In genomic region chr3:111971533-111971932, GRCh38 we compare ENCODE assay signal across 25 cellular contexts. TPM values are rescaled to one million over a fixed set of nuclear protein-coding genes. Genes with fewer than 3 reads are reported as not detected.
A peak's percentile ranks its signal among the peaks of the same experiment; 100 is the strongest.
DNase-seq lines count a peak whose midpoint lies in the region; ATAC-seq, FAIRE-seq and TF ChIP-seq lines count a peak whose summit lies in the region.
"Had no signal": no experiment of that assay in that cellular context is flagged by ENCODE, and none has a peak within 500 bp of the region (broad histone marks: within the 10 kb centered on the region; RNA-seq: fewer than 3 reads in every experiment).

No MANE protein-coding gene starts in this region.

- H3K4me3 Mint-ChIP-seq in nephron progenitor cell (no peak overlapping the region), H9 (no peak overlapping the region), mesothelial cell of epicardium (no peak overlapping the region)

- intact Hi-C loops in K562 (cut with micrococcal nuclease): no loop called here

- no peak overlapping the region for H3K14ac ChIP-seq in H9 (ENCODE audit: insufficient read depth, low read length)

- no peak for TF ChIP-seq RAD21 in K562 (CRISPR knock-in tag; conservative IDR thresholded peaks at IDR 0.05 in 1 of 2, IDR thresholded peaks at IDR 0.05 in 1 of 2)

- POLR2A ChIA-PET in K562 (lab: Yijun Ruan, JAX): no interaction called here

- H3K36me3 Mint-ChIP-seq in nephron progenitor cell (ENCODE audit: low read depth) (peaks cover 20% of the 10 kb centered on the region), H9 (ENCODE audit: insufficient read depth in 1 of 3, low read depth in 3 of 3) (no peaks in the 10 kb centered on the region; a peak in 1 of 7 replicates), mesothelial cell of epicardium (peaks cover 2% of the 10 kb centered on the region)

- H3K4me3 ChIP-seq in K562: no peak overlapping the region
- H3K4me3 ChIP-seq: cardiac muscle cell, left lung, mucosa of descending colon, right lobe of liver, transverse colon had no signal

- H3K9ac ChIP-seq in K562 (ENCODE audit: insufficient read depth in 1 of 2, low read depth in 2 of 2, low read length in 2 of 2) (no peak overlapping the region), H9 (ENCODE audit: extremely low read depth, insufficient read length, low read length) (no peak overlapping the region)

- H2BK12ac ChIP-seq in H9 (ENCODE audit: insufficient read length, low read depth, low read length): no peak overlapping the region

- H3K36me3 ChIP-seq in K562 (ENCODE audit: control insufficient read depth, insufficient read depth, low read length): no peaks in the 10 kb centered on the region
- H3K36me3 ChIP-seq: cardiac muscle cell, right lobe of liver, transverse colon had no signal

- CTCF ChIA-PET in K562 (lab: Yijun Ruan, JAX; ENCODE audit: low intra/inter-chr PET ratio): no interaction called here

- H3K4me1 ChIP-seq in K562 (replicated peaks in 1 of 2; ENCODE audit: control insufficient read depth in 2 of 2, insufficient read depth in 2 of 2, low read length in 2 of 2): no peaks in the 10 kb centered on the region
- H3K4me1 ChIP-seq in H9 (ENCODE audit: insufficient read depth, low read length): no peaks in the 10 kb centered on the region

- TF ChIP-seq POLR2A in K562 (conservative IDR thresholded peaks at IDR 0.05): no peak

- no peak overlapping the region for H4K91ac ChIP-seq in H9 (ENCODE audit: insufficient read length, low read depth, low read length)

- peaks cover 51% of the 10 kb centered on the region for H3K4me1 Mint-ChIP-seq in nephron progenitor cell
- peaks cover 6 to 9% of the 10 kb centered on the region in 2 experiments for H3K4me1 Mint-ChIP-seq in H9
- H3K4me1 Mint-ChIP-seq in mesothelial cell of epicardium: peaks cover 10% of the 10 kb centered on the region

- H4K20me1 ChIP-seq in K562 (replicated peaks; ENCODE audit: control insufficient read depth, insufficient read depth, low read length) (no peaks in the 10 kb centered on the region), H9 (ENCODE audit: control insufficient read depth, insufficient read depth, insufficient read length) (no peaks in the 10 kb centered on the region)

- H3K79me2 ChIP-seq in K562 (ENCODE audit: control insufficient read depth, insufficient read depth, low read length): no peaks in the 10 kb centered on the region
- no peaks in the 10 kb centered on the region for H3K79me2 ChIP-seq in H9 (ENCODE audit: insufficient read depth, low read length)

- no peak overlapping the region for H4K8ac ChIP-seq in H9 (replicated peaks; ENCODE audit: insufficient read length, low read depth, low read length)

- H3T11ph ChIP-seq in H9 (ENCODE audit: low read length): no peak overlapping the region

- H3K18ac ChIP-seq in H9 (ENCODE audit: insufficient read length, low read depth, low read length): no peak overlapping the region

- no peak overlapping the region for H2BK15ac ChIP-seq in H9 (ENCODE audit: low read depth, low read length)

- H3K9me1 ChIP-seq in K562 (ENCODE audit: control insufficient read depth, insufficient read depth, low read length): no peaks in the 10 kb centered on the region

- H3K27me3 Mint-ChIP-seq in nephron progenitor cell (ENCODE audit: low read depth, poor library complexity) (no peaks in the 10 kb centered on the region), H9 (ENCODE audit: low read depth) (no peaks in the 10 kb centered on the region), mesothelial cell of epicardium (ENCODE audit: low read depth) (no peaks in the 10 kb centered on the region)

- H2BK5ac ChIP-seq in H9 (ENCODE audit: insufficient read length, low read length): no peak overlapping the region

- in situ Hi-C loops in K562 (cut with MboI): no loop called here

- TF ChIP-seq EP300 in K562 (IDR thresholded peaks at IDR 0.05; ENCODE audit: low read length): no peak

- H3K56ac ChIP-seq in H9 (ENCODE audit: insufficient read length, low read depth, low read length): no peak overlapping the region

- no peaks in the 10 kb centered on the region for H3K23me2 ChIP-seq in H9 (ENCODE audit: insufficient read length, low read depth, low read length, poor library complexity, severe bottlenecking)

- H3K4me2 ChIP-seq in K562 (ENCODE audit: insufficient read depth, low read length): no peak overlapping the region
- H3K4me2 ChIP-seq in H9 (ENCODE audit: insufficient read depth, insufficient read length, low read length): no peak overlapping the region

- no peaks in the 10 kb centered on the region for H3K79me1 ChIP-seq in H9 (ENCODE audit: insufficient read depth, low read depth, low read length, poor library complexity, severe bottlenecking)

- BruUV-seq in K562 (replicated peaks; lab: Mats Ljungman, UMichigan): no TSS peak

- H2BK120ac ChIP-seq in H9 (ENCODE audit: low read depth, low read length, poor library complexity, severe bottlenecking): no peak overlapping the region

- H3K9me3 ChIP-seq in K562 (replicated peaks; ENCODE audit: control insufficient read depth, insufficient read depth, low read depth, low read length): no peaks in the 10 kb centered on the region
- H3K9me3 ChIP-seq in H9 (ENCODE audit: control insufficient read depth, low read depth, low read length): no peaks in the 10 kb centered on the region
- H3K9me3 ChIP-seq: Caco-2, left lung, mucosa of descending colon, right lobe of liver, transverse colon had no signal

- H3K27me3 ChIP-seq in K562 (ENCODE audit: control insufficient read depth in 2 of 2, insufficient read depth in 2 of 2, low read length in 2 of 2): peaks cover 0 to 2% of the 10 kb centered on the region in 2 experiments; a peak in 3 of 5 replicates
- H3K27me3 ChIP-seq in H9 (ENCODE audit: insufficient read depth, low read length): no peaks in the 10 kb centered on the region
- H3K27me3 ChIP-seq: cardiac muscle cell, left lung, right lobe of liver, transverse colon had no signal

- no peak overlapping the region for H2AK5ac ChIP-seq in H9 (ENCODE audit: insufficient read length, low read length)

- no peak overlapping the region for H2BK20ac ChIP-seq in H9 (ENCODE audit: low read depth, low read length, poor library complexity, severe bottlenecking)

- H2AFZ ChIP-seq in K562 (ENCODE audit: low read depth, low read length) (peak overlapping the region; percentile 40; the same call in 1 of the 2 replicates), H9 (ENCODE audit: low read length) (no peak overlapping the region)

- DNase-seq in NCI-H2081 (lab: John Stamatoyannopoulos, UW) (peak; percentile 63 to 87), NCI-H2081 treated with DMSO at 0.1 percent for 48 hours (lab: John Stamatoyannopoulos, UW) (no peak), K562 (ENCODE audit: extremely low read depth in 1 of 4, low spot score in 3 of 4) (peak in 1 of 4 experiments; percentile 9), nephron progenitor cell (peak; percentile 37), urothelium cell line (ENCODE audit: low spot score) (no peak), H9 (no peak), mesothelial cell of epicardium (ENCODE audit: low spot score in 2 of 2, unreplicated experiment in 2 of 2) (no peak), SKM-1 treated with dmso at 0.1 percent for 144 hours (lab: John Stamatoyannopoulos, UW; ENCODE audit: unreplicated experiment) (no peak)
- DNase-seq: activated CD8-positive, alpha-beta memory T cell treated with anti-CD3 and anti-CD28 coated beads, Interleukin-2, amount 50 U/mL, for 48 hours; AML-193; amygdala; Caco-2; foreskin melanocyte; Kasumi-1; mucosa of descending colon; NCI-H1105; occipital lobe; right lobe of liver; RPMI8226; stimulated activated naive CD4-positive, alpha-beta T cell treated with Interleukin-2 at 50 U/mL for 16 hours; T-helper 1 cell; transverse colon had no signal

- H3K9me3 Mint-ChIP-seq in nephron progenitor cell (no peaks in the 10 kb centered on the region), H9 (no peaks in the 10 kb centered on the region), mesothelial cell of epicardium (no peaks in the 10 kb centered on the region)

- ATAC-seq in K562: peak; percentile 61; the same call in 2 of the 3 replicates
- ATAC-seq: left lung, mucosa of descending colon, right lobe of liver had no signal

- FAIRE-seq in K562 (lab: Jason Lieb, UNC) (no peak), urothelium cell line (lab: Jason Lieb, UNC) (peak; percentile 65)

- no peak overlapping the region for H3K4ac ChIP-seq in H9 (ENCODE audit: low read depth, low read length)

- no peak overlapping the region for H4K5ac ChIP-seq in H9 (ENCODE audit: insufficient read length, low read depth, low read length)

- no peak overlapping the region for H3K23ac ChIP-seq in H9 (ENCODE audit: insufficient read length, low read depth, low read length)

- 2% methylated on average over 9 of the region's 9 CpGs for WGBS in K562 (ENCODE audit: insufficient coverage, low coverage, missing lambda C conversion rate)
- no CpG with 5 or more reads among the region's 9 CpGs for WGBS in H9 (ENCODE audit: extremely low coverage, insufficient read length, low lambda C conversion rate)

- H3K27ac Mint-ChIP-seq in nephron progenitor cell (peak overlapping the region; percentile 81), H9 (no peak overlapping the region), mesothelial cell of epicardium (no peak overlapping the region)

- H3K27ac ChIP-seq in K562 (ENCODE audit: extremely low read depth, low read depth, low read length) (no peak overlapping the region), H9 (ENCODE audit: insufficient read length, low read depth, low read length) (no peak overlapping the region)
- H3K27ac ChIP-seq: 22Rv1, cardiac muscle cell, left lung, right lobe of liver, transverse colon had no signal

- TF ChIP-seq CTCF in K562 (IDR thresholded peaks at IDR 0.05 in 2 of 3, conservative IDR thresholded peaks at IDR 0.05 in 1 of 3; ENCODE audit: insufficient read depth in 2 of 3, low read depth in 1 of 3, low read length in 3 of 3) (no peak), nephron progenitor cell (IDR thresholded peaks at IDR 0.05) (no peak), H9 (conservative IDR thresholded peaks at IDR 0.05) (no peak), mesothelial cell of epicardium (IDR thresholded peaks at IDR 0.05; ENCODE audit: unreplicated experiment) (no peak)

RNA-seq across cellular contexts. Expression of gene ABHD10, which starts 7.3 kb away (rescaled TPM):
- 5.6 and 18.7 TPM in 2 replicates for total RNA-seq in K562 (2011; cell fraction: chromatin; rRNA removed; ENCODE audit: low replicate concordance)
- total RNA-seq in K562 (2011; cell fraction: nucleolus; rRNA removed): 3.6 and 4.3 TPM in 2 replicates
- total RNA-seq in K562 (2011; cell fraction: nucleoplasm; rRNA removed): 8.4 and 15.9 TPM in 2 replicates
- total RNA-seq in K562 (2014; rRNA removed) (10.1 and 11.4 TPM in 2 replicates), K562 (2014; rRNA removed; fragmentation: Illumina TruSeq; extraction: Trizol) (14.8 and 17.5 TPM in 2 replicates), K562 (2015; rRNA removed; fragmentation: Illumina TruSeq; extraction: Trizol) (12.7 and 14.1 TPM in 2 replicates), K562 (2021) (17.4 and 19.5 TPM in 2 replicates), H9 (2021) (21.8 and 28.4 TPM in 2 replicates), mesothelial cell of epicardium (26.4 to 30.2 TPM (median 30.0 TPM) in 3 replicates)
- polyA plus RNA-seq in K562 (2011; rRNA removed) (29.5 and 29.7 TPM in 2 replicates), K562 (2014; fragmentation: Illumina TruSeq; extraction: Trizol) (11.5 and 15.8 TPM in 2 replicates), K562 (2014; fragmentation: Nextera tagmentation; extraction: Ambion mirVana) (1 to 10 TPM; 6.1 to 9.9 TPM), K562 (2014; rRNA removed) (11.5 and 11.8 TPM in 2 replicates)
- polyA plus RNA-seq in K562 (2011; cell fraction: cytosol; rRNA removed): 6.8 and 11.7 TPM in 2 replicates
- 10.6 and 15.1 TPM in 2 replicates for polyA plus RNA-seq in K562 (2011; cell fraction: nucleus; rRNA removed)
- 10.8 and 12.4 TPM in 2 replicates for polyA plus RNA-seq in K562 (2012)
- 40.5 and 49.7 TPM in 2 replicates for polyA minus RNA-seq in K562 (2011; rRNA and poly(A)+ RNA removed)
- polyA minus RNA-seq in K562 (2011; cell fraction: cytosol; rRNA and poly(A)+ RNA removed): 10.4 and 14.7 TPM in 2 replicates
- 7.8 and 16.7 TPM in 2 replicates for polyA minus RNA-seq in K562 (2011; cell fraction: nucleus; rRNA and poly(A)+ RNA removed)

RNA-seq across cellular contexts. Expression of gene TAGLN3, which starts 27.2 kb away (rescaled TPM):
- not detected in 2 replicates for total RNA-seq in K562 (2011; cell fraction: chromatin; rRNA removed; ENCODE audit: low replicate concordance)
- not detected in 2 replicates for total RNA-seq in K562 (2011; cell fraction: nucleolus; rRNA removed)
- total RNA-seq in K562 (2011; cell fraction: nucleoplasm; rRNA removed): not detected in 2 replicates
- total RNA-seq in K562 (2014; rRNA removed) (not detected in 2 replicates), K562 (2014; rRNA removed; fragmentation: Illumina TruSeq; extraction: Trizol) (not detected in 2 replicates), K562 (2015; rRNA removed; fragmentation: Illumina TruSeq; extraction: Trizol) (not detected in 2 replicates), K562 (2021) (not detected in 2 replicates), H9 (2021) (6.4 and 7.5 TPM in 2 replicates), mesothelial cell of epicardium (0.60 to 1.8 TPM (median 1.4 TPM) in 3 replicates)
- polyA plus RNA-seq in K562 (2011; rRNA removed) (0.06 TPM in 1 of 2 replicates, not detected in the other), K562 (2014; fragmentation: Illumina TruSeq; extraction: Trizol) (not detected in 2 replicates), K562 (2014; fragmentation: Nextera tagmentation; extraction: Ambion mirVana) (under 1 TPM in 1 of 2 experiments, not detected in 1; 0.06 TPM), K562 (2014; rRNA removed) (not detected in 2 replicates)
- 0.09 and 0.15 TPM in 2 replicates for polyA plus RNA-seq in K562 (2011; cell fraction: cytosol; rRNA removed)
- polyA plus RNA-seq in K562 (2011; cell fraction: nucleus; rRNA removed): 0.30 TPM in 1 of 2 replicates, not detected in the other
- not detected in 2 replicates for polyA plus RNA-seq in K562 (2012)
- not detected in 2 replicates for polyA minus RNA-seq in K562 (2011; rRNA and poly(A)+ RNA removed)
- not detected in 2 replicates for polyA minus RNA-seq in K562 (2011; cell fraction: cytosol; rRNA and poly(A)+ RNA removed)
- polyA minus RNA-seq in K562 (2011; cell fraction: nucleus; rRNA and poly(A)+ RNA removed): not detected in 2 replicates
- total RNA-seq: Caco-2, right lobe of liver had no signal

Comparison
In these comparisons a context has a peak if more than half of its experiments do, and no peak if none do; other contexts are left out.
1. DNase-seq: peak in NCI-H2081 (2 of 2) and nephron progenitor cell (single experiment); none in NCI-H2081 treated with DMSO at 0.1 percent for 48 hours (single experiment), urothelium cell line (single experiment), H9 (single experiment), mesothelial cell of epicardium (0 of 2) and SKM-1 treated with dmso at 0.1 percent for 144 hours (single experiment).